In the genomic region with DNA sequence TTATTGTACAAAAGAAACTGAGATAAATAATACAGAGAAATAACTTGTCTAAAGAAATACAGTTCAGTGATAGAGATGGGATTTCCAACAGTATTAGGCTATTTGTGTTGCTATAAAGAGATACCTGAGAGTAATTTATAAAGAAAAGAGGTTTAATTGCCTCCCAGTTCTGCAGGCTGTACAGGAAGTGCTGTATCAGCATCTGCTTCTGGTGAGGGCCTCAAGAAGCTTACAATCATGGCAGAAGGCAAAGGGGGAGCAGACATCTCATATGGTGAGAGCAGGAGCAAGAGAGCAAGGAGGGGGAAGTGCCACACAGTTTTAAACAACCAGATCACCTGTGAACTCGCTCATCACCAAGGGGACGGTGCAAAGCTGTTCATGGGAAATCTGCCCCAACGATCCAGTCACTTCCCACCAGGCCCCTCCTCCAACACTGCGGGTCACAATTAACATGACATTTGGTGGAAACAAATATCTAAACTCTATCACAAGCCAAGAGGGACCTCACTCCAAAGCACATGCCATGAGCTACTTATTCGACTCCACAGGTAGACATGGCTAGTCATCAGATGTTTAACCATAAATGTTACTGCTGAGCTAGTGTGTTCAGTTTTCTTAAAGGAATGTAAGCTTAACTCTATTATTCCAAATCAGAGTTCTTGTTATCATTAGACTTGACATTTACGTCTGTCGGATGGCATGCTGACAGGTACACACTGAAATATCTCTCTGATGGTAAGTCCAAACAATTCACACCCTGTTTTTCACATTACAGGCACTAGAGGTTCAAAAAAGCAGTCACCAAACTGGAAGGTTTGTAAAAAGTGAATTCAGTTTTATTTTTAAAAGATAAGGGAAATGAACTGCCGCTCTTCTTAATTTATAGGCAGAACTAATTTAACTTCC, we compare ENCODE assay signal across 1 cellular context.
TF ChIP-seq lines count a peak whose summit lies in the region.

No MANE protein-coding gene starts in this region.

TF ChIP-seq in GM23338, 12 proteins besides CTCF, POLR2A, EP300 and RAD21:
- TF ChIP-seq, protein P1, sequence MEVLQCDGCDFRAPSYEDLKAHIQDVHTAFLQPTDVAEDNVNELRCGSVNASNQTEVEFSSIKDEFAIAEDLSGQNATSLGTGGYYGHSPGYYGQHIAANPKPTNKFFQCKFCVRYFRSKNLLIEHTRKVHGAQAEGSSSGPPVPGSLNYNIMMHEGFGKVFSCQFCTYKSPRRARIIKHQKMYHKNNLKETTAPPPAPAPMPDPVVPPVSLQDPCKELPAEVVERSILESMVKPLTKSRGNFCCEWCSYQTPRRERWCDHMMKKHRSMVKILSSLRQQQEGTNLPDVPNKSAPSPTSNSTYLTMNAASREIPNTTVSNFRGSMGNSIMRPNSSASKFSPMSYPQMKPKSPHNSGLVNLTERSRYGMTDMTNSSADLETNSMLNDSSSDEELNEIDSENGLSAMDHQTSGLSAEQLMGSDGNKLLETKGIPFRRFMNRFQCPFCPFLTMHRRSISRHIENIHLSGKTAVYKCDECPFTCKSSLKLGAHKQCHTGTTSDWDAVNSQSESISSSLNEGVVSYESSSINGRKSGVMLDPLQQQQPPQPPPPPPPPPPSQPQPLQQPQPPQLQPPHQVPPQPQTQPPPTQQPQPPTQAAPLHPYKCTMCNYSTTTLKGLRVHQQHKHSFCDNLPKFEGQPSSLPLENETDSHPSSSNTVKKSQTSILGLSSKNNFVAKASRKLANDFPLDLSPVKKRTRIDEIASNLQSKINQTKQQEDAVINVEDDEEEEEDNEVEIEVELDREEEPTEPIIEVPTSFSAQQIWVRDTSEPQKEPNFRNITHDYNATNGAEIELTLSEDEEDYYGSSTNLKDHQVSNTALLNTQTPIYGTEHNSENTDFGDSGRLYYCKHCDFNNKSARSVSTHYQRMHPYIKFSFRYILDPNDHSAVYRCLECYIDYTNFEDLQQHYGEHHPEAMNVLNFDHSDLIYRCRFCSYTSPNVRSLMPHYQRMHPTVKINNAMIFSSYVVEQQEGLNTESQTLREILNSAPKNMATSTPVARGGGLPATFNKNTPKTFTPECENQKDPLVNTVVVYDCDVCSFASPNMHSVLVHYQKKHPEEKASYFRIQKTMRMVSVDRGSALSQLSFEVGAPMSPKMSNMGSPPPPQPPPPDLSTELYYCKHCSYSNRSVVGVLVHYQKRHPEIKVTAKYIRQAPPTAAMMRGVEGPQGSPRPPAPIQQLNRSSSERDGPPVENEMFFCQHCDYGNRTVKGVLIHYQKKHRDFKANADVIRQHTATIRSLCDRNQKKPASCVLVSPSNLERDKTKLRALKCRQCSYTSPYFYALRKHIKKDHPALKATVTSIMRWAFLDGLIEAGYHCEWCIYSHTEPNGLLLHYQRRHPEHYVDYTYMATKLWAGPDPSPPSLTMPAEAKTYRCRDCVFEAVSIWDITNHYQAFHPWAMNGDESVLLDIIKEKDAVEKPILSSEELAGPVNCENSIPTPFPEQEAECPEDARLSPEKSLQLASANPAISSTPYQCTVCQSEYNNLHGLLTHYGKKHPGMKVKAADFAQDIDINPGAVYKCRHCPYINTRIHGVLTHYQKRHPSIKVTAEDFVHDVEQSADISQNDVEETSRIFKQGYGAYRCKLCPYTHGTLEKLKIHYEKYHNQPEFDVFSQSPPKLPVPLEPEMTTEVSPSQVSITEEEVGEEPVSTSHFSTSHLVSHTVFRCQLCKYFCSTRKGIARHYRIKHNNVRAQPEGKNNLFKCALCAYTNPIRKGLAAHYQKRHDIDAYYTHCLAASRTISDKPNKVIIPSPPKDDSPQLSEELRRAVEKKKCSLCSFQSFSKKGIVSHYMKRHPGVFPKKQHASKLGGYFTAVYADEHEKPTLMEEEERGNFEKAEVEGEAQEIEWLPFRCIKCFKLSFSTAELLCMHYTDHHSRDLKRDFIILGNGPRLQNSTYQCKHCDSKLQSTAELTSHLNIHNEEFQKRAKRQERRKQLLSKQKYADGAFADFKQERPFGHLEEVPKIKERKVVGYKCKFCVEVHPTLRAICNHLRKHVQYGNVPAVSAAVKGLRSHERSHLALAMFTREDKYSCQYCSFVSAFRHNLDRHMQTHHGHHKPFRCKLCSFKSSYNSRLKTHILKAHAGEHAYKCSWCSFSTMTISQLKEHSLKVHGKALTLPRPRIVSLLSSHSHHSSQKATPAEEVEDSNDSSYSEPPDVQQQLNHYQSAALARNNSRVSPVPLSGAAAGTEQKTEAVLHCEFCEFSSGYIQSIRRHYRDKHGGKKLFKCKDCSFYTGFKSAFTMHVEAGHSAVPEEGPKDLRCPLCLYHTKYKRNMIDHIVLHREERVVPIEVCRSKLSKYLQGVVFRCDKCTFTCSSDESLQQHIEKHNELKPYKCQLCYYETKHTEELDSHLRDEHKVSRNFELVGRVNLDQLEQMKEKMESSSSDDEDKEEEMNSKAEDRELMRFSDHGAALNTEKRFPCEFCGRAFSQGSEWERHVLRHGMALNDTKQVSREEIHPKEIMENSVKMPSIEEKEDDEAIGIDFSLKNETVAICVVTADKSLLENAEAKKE (CRISPR knock-in tag; IDR thresholded peaks at IDR 0.05): no peak
- TF ChIP-seq ETS1 (IDR thresholded peaks at IDR 0.05) (no peak), ZNF114 (CRISPR knock-in tag; IDR thresholded peaks at IDR 0.05) (no peak), POLR2AphosphoS5 (IDR thresholded peaks at IDR 0.05; ENCODE audit: low read depth) (no peak), EZH2phosphoT487 (IDR thresholded peaks at IDR 0.05; ENCODE audit: unreplicated experiment) (no peak), CREB1 (CRISPR knock-in tag; IDR thresholded peaks at IDR 0.05; ENCODE audit: low read depth) (no peak), EZH2 (IDR thresholded peaks at IDR 0.05; ENCODE audit: low read depth, unreplicated experiment) (no peak), ZNF331 (CRISPR knock-in tag; IDR thresholded peaks at IDR 0.05; ENCODE audit: low read depth) (no peak), REST (IDR thresholded peaks at IDR 0.05; ENCODE audit: unreplicated experiment) (no peak), JUNB (IDR thresholded peaks at IDR 0.05; ENCODE audit: unreplicated experiment) (no peak), STAT1 (IDR thresholded peaks at IDR 0.05; ENCODE audit: unreplicated experiment) (no peak), NANOG (IDR thresholded peaks at IDR 0.05; ENCODE audit: borderline replicate concordance) (no peak)
